In the genomic region with DNA sequence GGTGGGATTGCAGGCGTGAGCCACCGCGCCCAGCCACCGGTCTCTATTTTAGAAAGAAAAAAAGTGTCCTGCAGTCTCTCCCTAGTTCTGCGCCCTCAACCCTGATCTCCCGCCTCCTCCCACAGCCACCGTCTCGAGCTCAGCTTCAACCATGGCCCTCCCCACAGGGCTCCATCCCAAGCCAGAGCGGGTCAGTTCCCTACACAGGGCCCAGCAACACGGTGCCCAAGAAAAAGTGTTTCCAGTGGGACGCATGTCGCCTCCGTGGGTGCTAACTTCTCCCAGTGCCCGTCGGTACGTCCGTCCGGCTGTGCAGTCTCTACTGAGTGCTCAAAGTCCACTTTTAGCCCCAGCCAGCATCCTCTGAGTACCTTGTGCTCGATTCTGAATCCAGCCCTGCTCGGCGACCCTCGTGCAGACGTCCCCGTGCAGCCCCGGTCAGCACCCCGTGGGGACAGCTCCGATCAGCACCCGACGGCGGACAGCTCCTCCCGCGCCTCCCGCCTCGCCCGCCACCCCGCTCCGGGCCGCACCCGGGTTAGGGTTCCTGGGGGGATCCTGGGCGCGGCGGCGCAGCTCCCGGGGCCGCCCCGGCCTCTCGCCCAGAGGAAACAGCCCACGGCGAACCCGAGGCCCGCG, we compare ENCODE assay signal across 8 cellular contexts. TPM values are rescaled to one million over a fixed set of nuclear protein-coding genes. Genes with fewer than 3 reads are reported as not detected.
DNase-seq lines count a peak whose midpoint lies in the region; ATAC-seq and TF ChIP-seq lines count a peak whose summit lies in the region.

No MANE protein-coding gene starts in this region.

- peaks cover 0 to 6% (median 0%) of the 10 kb centered on the region in 11 donors for H3K9me3 Mint-ChIP-seq in naive thymus-derived CD4-positive, alpha-beta T cell
- no peaks in the 10 kb centered on the region for H3K9me3 Mint-ChIP-seq in type B pancreatic cell

- intact Hi-C loops in naive thymus-derived CD4-positive, alpha-beta T cell (cut with micrococcal nuclease) = loop anchor here in 1 of 2 donors (1.0 kb wide), 2 partner anchors 17 to 38 kb away; partner anchors contain the start of gene SYCE3

- POLR2A ChIA-PET in naive thymus-derived CD4-positive, alpha-beta T cell (lab: Charles Lee) = interaction anchor here (1.0 kb wide), 2 partner anchors 18 to 20 kb away, joined by 3 read pairs; no protein-coding TSS in a partner anchor

- no peak for TF ChIP-seq EP300 in Ishikawa (IDR thresholded peaks at IDR 0.05; ENCODE audit: borderline replicate concordance)

- no peak for TF ChIP-seq CTCF in type B pancreatic cell (conservative IDR thresholded peaks at IDR 0.05)

- TF ChIP-seq RAD21 in Ishikawa (IDR thresholded peaks at IDR 0.05; ENCODE audit: low read depth) = no peak; the same call in 1 of the 2 replicates

- H3K9me3 ChIP-seq in effector memory CD4-positive, alpha-beta T cell (ENCODE audit: control insufficient read depth, low read length) = no peaks in the 10 kb centered on the region
- H3K9me3 ChIP-seq in naive thymus-derived CD4-positive, alpha-beta T cell (ENCODE audit: control insufficient read depth in 2 of 3, low read length in 3 of 3) = no peaks in the 10 kb centered on the region

- in situ Hi-C loops in G401 (cut with HindIII; ENCODE audit: low sequenced_read_pairs) = no loop called here

- no peak overlapping the region for H3K27ac Mint-ChIP-seq in naive thymus-derived CD4-positive, alpha-beta T cell
- no peak overlapping the region for H3K27ac Mint-ChIP-seq in type B pancreatic cell

- H3K4me1 Mint-ChIP-seq in naive thymus-derived CD4-positive, alpha-beta T cell = peaks cover 6 to 18% (median 12%) of the 10 kb centered on the region in 7 donors
- H3K4me1 Mint-ChIP-seq in type B pancreatic cell (ENCODE audit: unreplicated experiment) = peaks cover 14% of the 10 kb centered on the region

- peak; percentile 89 for ATAC-seq in naive thymus-derived CD4-positive, alpha-beta T cell

- H3K36me3 ChIP-seq in effector memory CD4-positive, alpha-beta T cell (ENCODE audit: control insufficient read depth, insufficient read depth, low read length) = no peaks in the 10 kb centered on the region
- H3K36me3 ChIP-seq in naive thymus-derived CD4-positive, alpha-beta T cell (ENCODE audit: control insufficient read depth in 2 of 3, insufficient read depth in 3 of 3, low read length in 3 of 3) = no peaks in the 10 kb centered on the region

- peaks cover 19 to 51% (median 28%) of the 10 kb centered on the region in 5 donors for H3K27me3 Mint-ChIP-seq in naive thymus-derived CD4-positive, alpha-beta T cell
- peaks cover 20% of the 10 kb centered on the region for H3K27me3 Mint-ChIP-seq in type B pancreatic cell

- H3K27ac ChIP-seq in effector memory CD4-positive, alpha-beta T cell (ENCODE audit: insufficient read depth, low read length, poor library complexity, severe bottlenecking) = no peak overlapping the region
- no peak overlapping the region for H3K27ac ChIP-seq in naive thymus-derived CD4-positive, alpha-beta T cell (ENCODE audit: low read depth, low read length)

- peaks cover 45% of the 10 kb centered on the region for H3K27me3 ChIP-seq in effector memory CD4-positive, alpha-beta T cell (replicated peaks; ENCODE audit: control insufficient read depth, insufficient read depth, low read length, poor library complexity, severe bottlenecking)
- peaks cover 5 to 6% of the 10 kb centered on the region in 2 donors for H3K27me3 ChIP-seq in naive thymus-derived CD4-positive, alpha-beta T cell (ENCODE audit: control insufficient read depth in 2 of 2, insufficient read depth in 2 of 2, low read length in 2 of 2)

- H3K4me3 Mint-ChIP-seq in naive thymus-derived CD4-positive, alpha-beta T cell = peak overlapping the region; percentile 19 to 79 (median 54)
- H3K4me3 Mint-ChIP-seq in type B pancreatic cell = peak overlapping the region; percentile 84

- H3K4me3 ChIP-seq in effector memory CD4-positive, alpha-beta T cell (ENCODE audit: insufficient read depth, low read depth, low read length, poor library complexity, severe bottlenecking) = no peak overlapping the region
- no peak overlapping the region for H3K4me3 ChIP-seq in naive thymus-derived CD4-positive, alpha-beta T cell (ENCODE audit: low read length)

- no peaks in the 10 kb centered on the region for H3K4me1 ChIP-seq in effector memory CD4-positive, alpha-beta T cell (ENCODE audit: control insufficient read depth, insufficient read depth, low read length, poor library complexity, severe bottlenecking)
- H3K4me1 ChIP-seq in naive thymus-derived CD4-positive, alpha-beta T cell (ENCODE audit: control insufficient read depth in 2 of 2, insufficient read depth in 2 of 2, low read length in 2 of 2) = peaks cover 0 to 4% of the 10 kb centered on the region in 2 donors

- CTCF ChIA-PET in naive thymus-derived CD4-positive, alpha-beta T cell (lab: Charles Lee) = no interaction called here

- peak; percentile 91 for DNase-seq in AG08396 (ENCODE audit: low spot score)
- peak; percentile 44 to 48 for DNase-seq in activated CD4-positive, alpha-beta T cell treated with anti-CD3 and anti-CD28 coated beads, Interleukin-2, amount 50 U/mL, for 4 hours
- peak; percentile 23 to 37 (median 31) for DNase-seq in effector memory CD4-positive, alpha-beta T cell
- DNase-seq in naive thymus-derived CD4-positive, alpha-beta T cell = peak; percentile 43 to 81 (median 66)
- DNase-seq in type B pancreatic cell (ENCODE audit: extremely low spot score, unreplicated experiment) = no peak
- no peak for DNase-seq in G401 (ENCODE audit: low spot score)
- no peak for DNase-seq in NCI-H1092 (lab: John Stamatoyannopoulos, UW)

- peaks cover 4 to 24% (median 14%) of the 10 kb centered on the region in 5 donors for H3K36me3 Mint-ChIP-seq in naive thymus-derived CD4-positive, alpha-beta T cell
- H3K36me3 Mint-ChIP-seq in type B pancreatic cell = peaks cover 4% of the 10 kb centered on the region

TF ChIP-seq in Ishikawa, 13 proteins besides CTCF, POLR2A, EP300 and RAD21:
- no peak for TF ChIP-seq CREB1 (IDR thresholded peaks at IDR 0.05; ENCODE audit: low read depth)
- TF ChIP-seq CEBPB (IDR thresholded peaks at IDR 0.05) = no peak
- TF ChIP-seq EGR1 (IDR thresholded peaks at IDR 0.05) = no peak
- no peak; the same call in 1 of the 2 replicates for TF ChIP-seq TEAD4 (IDR thresholded peaks at IDR 0.05)
- peak; percentile 92 for TF ChIP-seq MAX (IDR thresholded peaks at IDR 0.05)
- no peak for TF ChIP-seq TAF1 (IDR thresholded peaks at IDR 0.05; ENCODE audit: low read depth)
- TF ChIP-seq, protein P1, sequence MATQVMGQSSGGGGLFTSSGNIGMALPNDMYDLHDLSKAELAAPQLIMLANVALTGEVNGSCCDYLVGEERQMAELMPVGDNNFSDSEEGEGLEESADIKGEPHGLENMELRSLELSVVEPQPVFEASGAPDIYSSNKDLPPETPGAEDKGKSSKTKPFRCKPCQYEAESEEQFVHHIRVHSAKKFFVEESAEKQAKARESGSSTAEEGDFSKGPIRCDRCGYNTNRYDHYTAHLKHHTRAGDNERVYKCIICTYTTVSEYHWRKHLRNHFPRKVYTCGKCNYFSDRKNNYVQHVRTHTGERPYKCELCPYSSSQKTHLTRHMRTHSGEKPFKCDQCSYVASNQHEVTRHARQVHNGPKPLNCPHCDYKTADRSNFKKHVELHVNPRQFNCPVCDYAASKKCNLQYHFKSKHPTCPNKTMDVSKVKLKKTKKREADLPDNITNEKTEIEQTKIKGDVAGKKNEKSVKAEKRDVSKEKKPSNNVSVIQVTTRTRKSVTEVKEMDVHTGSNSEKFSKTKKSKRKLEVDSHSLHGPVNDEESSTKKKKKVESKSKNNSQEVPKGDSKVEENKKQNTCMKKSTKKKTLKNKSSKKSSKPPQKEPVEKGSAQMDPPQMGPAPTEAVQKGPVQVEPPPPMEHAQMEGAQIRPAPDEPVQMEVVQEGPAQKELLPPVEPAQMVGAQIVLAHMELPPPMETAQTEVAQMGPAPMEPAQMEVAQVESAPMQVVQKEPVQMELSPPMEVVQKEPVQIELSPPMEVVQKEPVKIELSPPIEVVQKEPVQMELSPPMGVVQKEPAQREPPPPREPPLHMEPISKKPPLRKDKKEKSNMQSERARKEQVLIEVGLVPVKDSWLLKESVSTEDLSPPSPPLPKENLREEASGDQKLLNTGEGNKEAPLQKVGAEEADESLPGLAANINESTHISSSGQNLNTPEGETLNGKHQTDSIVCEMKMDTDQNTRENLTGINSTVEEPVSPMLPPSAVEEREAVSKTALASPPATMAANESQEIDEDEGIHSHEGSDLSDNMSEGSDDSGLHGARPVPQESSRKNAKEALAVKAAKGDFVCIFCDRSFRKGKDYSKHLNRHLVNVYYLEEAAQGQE (IDR thresholded peaks at IDR 0.05; ENCODE audit: low read depth) = peak; percentile 98
- TF ChIP-seq ZBTB7A (IDR thresholded peaks at IDR 0.05; ENCODE audit: low read depth) = peak; percentile 60
- TF ChIP-seq TCF12 (IDR thresholded peaks at IDR 0.05; ENCODE audit: low read depth) = no peak
TF ChIP-seq in Ishikawa: peak in this region for 3.

RNA-seq across cellular contexts. Expression of gene MAPK8IP2, which starts 0.7 kb away (rescaled TPM):
- under 1 TPM; 0.24 to 0.64 (median 0.38) TPM for total RNA-seq in naive thymus-derived CD4-positive, alpha-beta T cell
- polyA plus RNA-seq in naive thymus-derived CD4-positive, alpha-beta T cell = not detected
- total RNA-seq in type B pancreatic cell (ENCODE audit: low replicate concordance) = 13.0 and 16.5 TPM in 2 replicates
- total RNA-seq in G401 (2014; rRNA removed; shearing (Covaris generic)) = 28.3 and 39.8 TPM in 2 replicates

RNA-seq across cellular contexts. Expression of gene CHKB, which starts 17.3 kb away (rescaled TPM):
- total RNA-seq in naive thymus-derived CD4-positive, alpha-beta T cell = 100 to 1,000 TPM; 121 to 214 (median 191) TPM
- 10 to 100 TPM; 24.2 to 29.4 TPM for polyA plus RNA-seq in naive thymus-derived CD4-positive, alpha-beta T cell
- total RNA-seq in type B pancreatic cell (ENCODE audit: low replicate concordance) = 88.1 and 96.9 TPM in 2 replicates
- 34.8 and 58.6 TPM in 2 replicates for total RNA-seq in G401 (2014; rRNA removed; shearing (Covaris generic))

RNA-seq across cellular contexts. Expression of gene CPT1B, which starts 21.7 kb away (rescaled TPM):
- 100 to 1,000 TPM in 1 of 5 experiments, 10 to 100 TPM in 4; 43.9 to 108 (median 66.7) TPM for total RNA-seq in naive thymus-derived CD4-positive, alpha-beta T cell
- 1 to 10 TPM in 1 of 2 donors, under 1 TPM in 1; 0.32 to 2.8 TPM for polyA plus RNA-seq in naive thymus-derived CD4-positive, alpha-beta T cell
- 68.4 and 94.5 TPM in 2 replicates for total RNA-seq in type B pancreatic cell (ENCODE audit: low replicate concordance)
- total RNA-seq in G401 (2014; rRNA removed; shearing (Covaris generic)) = 3.4 and 5.8 TPM in 2 replicates

RNA-seq across cellular contexts. Expression of gene ARSA, which starts 28.0 kb away (rescaled TPM):
- total RNA-seq in naive thymus-derived CD4-positive, alpha-beta T cell = 10 to 100 TPM; 64.3 to 96.3 (median 68.7) TPM
- polyA plus RNA-seq in naive thymus-derived CD4-positive, alpha-beta T cell = 10 to 100 TPM in 1 of 2 donors, 1 to 10 TPM in 1; 7.1 to 12.3 TPM
- total RNA-seq in type B pancreatic cell (ENCODE audit: low replicate concordance) = 26.1 and 32.1 TPM in 2 replicates
- total RNA-seq in G401 (2014; rRNA removed; shearing (Covaris generic)) = 19.4 and 24.1 TPM in 2 replicates

RNA-seq across cellular contexts. Expression of gene SYCE3, which starts 37.2 kb away (rescaled TPM):
- not detected for total RNA-seq in naive thymus-derived CD4-positive, alpha-beta T cell
- not detected for polyA plus RNA-seq in naive thymus-derived CD4-positive, alpha-beta T cell
- total RNA-seq in type B pancreatic cell (ENCODE audit: low replicate concordance) = not detected in 2 replicates
- not detected in 2 replicates for total RNA-seq in G401 (2014; rRNA removed; shearing (Covaris generic))

Comparison
In these comparisons a context has a peak if more than half of its experiments do, and no peak if none do; other contexts are left out.
1. DNase-seq: peak in AG08396 (single experiment), activated CD4-positive, alpha-beta T cell treated with anti-CD3 and anti-CD28 coated beads, Interleukin-2, amount 50 U/mL, for 4 hours (2 of 2), effector memory CD4-positive, alpha-beta T cell (3 of 3) and naive thymus-derived CD4-positive, alpha-beta T cell (9 of 9); none in type B pancreatic cell (single experiment), G401 (single experiment) and NCI-H1092 (single experiment).